Comparison of ENCODE assay signal across 16 cellular contexts in the genomic region with DNA sequence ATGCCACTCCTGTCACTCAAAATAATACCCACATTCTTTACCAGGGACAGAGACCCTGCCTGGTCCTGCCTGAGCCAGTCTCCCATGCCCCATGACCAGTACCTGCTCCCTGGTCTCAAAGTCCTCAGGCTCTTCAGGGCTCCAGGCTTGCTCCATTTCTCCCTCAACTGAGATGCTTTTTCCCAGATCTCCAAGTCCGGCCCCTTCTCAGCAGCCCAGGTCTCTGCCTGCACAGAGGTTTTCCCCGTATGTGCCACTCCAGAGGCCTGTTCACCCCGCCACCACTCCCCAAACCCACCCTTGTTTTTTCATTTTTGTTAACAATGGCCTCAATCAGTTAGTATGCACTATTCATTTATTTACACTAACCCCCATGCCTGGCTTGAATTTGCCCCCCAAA.
"Had no signal": no experiment of that assay in that cellular context is flagged by ENCODE, and none has a peak within 500 bp of the region (broad histone marks: within the 10 kb centered on the region; RNA-seq: fewer than 3 reads in every experiment).

No MANE protein-coding gene starts in this region.

- H3K27ac ChIP-seq: heart left ventricle, neutrophil, suprapubic skin, tibial artery, upper lobe of left lung had no signal

- H3K4me3 ChIP-seq: heart left ventricle, suprapubic skin, tibial artery, upper lobe of left lung had no signal

- DNase-seq: cortex of kidney; effector CD8-positive, alpha-beta T cell; hippocampal formation; kidney glomerular epithelial cell; mesendoderm; naive B cell; small intestine; stimulated activated CD4-positive, alpha-beta T cell treated with anti-CD3 and anti-CD28 coated beads, Interleukin-2, amount 100 ng/mL, for 48 hours; stimulated activated naive CD4-positive, alpha-beta T cell treated with Interleukin-2 at 50 U/mL for 16 hours; tibial artery had no signal

- H3K27me3 ChIP-seq: dorsolateral prefrontal cortex, neutrophil, suprapubic skin, upper lobe of left lung had no signal

- H3K4me1 ChIP-seq: heart left ventricle, suprapubic skin, tibial artery, upper lobe of left lung had no signal

- H3K4me3 Mint-ChIP-seq: naive B cell, nephron had no signal

- H3K9me3 ChIP-seq: heart left ventricle, neutrophil, suprapubic skin, tibial artery had no signal

- H3K27ac Mint-ChIP-seq: naive B cell had no signal

- H3K4me1 Mint-ChIP-seq: naive B cell had no signal

- H3K36me3 ChIP-seq: heart left ventricle, neutrophil, suprapubic skin, tibial artery, upper lobe of left lung had no signal
